ENCODE assay signal across 16 cellular contexts in the genomic region with DNA sequence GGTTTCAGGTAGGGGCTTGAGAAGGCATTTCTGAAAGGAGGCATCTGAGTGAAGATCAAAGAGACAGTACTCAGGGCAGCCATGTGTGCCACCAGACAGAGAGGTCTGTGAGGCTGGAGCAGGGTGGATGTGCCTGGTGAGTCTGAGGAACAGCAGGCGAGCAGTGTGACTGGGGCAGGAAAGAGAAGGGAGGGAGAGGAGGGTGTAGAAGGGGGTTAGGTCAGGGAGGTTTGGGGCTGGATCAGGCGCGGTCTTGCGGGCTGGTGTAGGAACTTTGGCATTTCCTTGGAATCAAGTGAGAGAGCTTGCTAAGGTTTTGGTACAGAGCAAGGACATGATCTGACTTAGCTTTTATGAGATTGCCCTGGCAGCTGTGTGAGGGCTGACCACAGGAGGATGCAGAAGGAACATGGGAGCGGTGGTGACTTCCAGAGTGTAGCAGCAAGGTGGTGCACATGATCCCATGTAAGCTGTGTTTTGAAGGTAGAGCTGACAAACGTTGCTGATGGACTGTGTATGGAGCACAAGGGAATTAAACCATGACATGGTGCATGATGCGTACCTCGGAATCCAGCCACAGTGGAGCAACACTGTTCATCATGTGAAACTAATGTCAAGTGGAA. TPM values are rescaled to one million over a fixed set of nuclear protein-coding genes. Genes with fewer than 3 reads are reported as not detected.
DNase-seq lines count a peak whose midpoint lies in the region; ATAC-seq, FAIRE-seq and TF ChIP-seq lines count a peak whose summit lies in the region.
"Had no signal": no experiment of that assay in that cellular context is flagged by ENCODE, and none has a peak within 500 bp of the region (broad histone marks: within the 10 kb centered on the region; RNA-seq: fewer than 3 reads in every experiment).

No MANE protein-coding gene starts in this region.

- DNase-seq in CD14-positive monocyte (ENCODE audit: low spot score) (no peak), IMR-90 (no peak), H1 (ENCODE audit: low read depth in 1 of 2, low spot score in 2 of 2) (no peak), trophoblast cell (no peak), DMS153 (lab: John Stamatoyannopoulos, UW) (no peak), sciatic nerve (ENCODE audit: low spot score) (no peak)
- DNase-seq: GOT3; HFFc6; NCI-H1930; NCI-H510A treated with DMSO at 0.1 percent for 48 hours; NK-92 treated with Interleukin-12 subunit alpha and Interleukin-12 subunit beta, amount 100 ng/mL, for 24 hours; OCI-M1 had no signal

- in situ Hi-C loops in IMR-90 (cut with MboI; ENCODE audit: low sequenced_read_pairs) = loop anchor here (25.0 kb wide), 1 partner anchor 215 kb away; no protein-coding TSS in a partner anchor

- H4K91ac ChIP-seq in IMR-90 (ENCODE audit: insufficient read depth, low read depth, low read length) (no peak overlapping the region), H1 (replicated peaks; ENCODE audit: insufficient read length, low read length) (no peak overlapping the region), trophoblast cell (ENCODE audit: low read depth, low read length) (no peak overlapping the region)

- no peak for TF ChIP-seq EP300 in H1 (IDR thresholded peaks at IDR 0.05; ENCODE audit: borderline replicate concordance in 1 of 2, low read depth in 2 of 2, low read length in 2 of 2)

- H3K23ac ChIP-seq in IMR-90 (ENCODE audit: low read depth, low read length) (no peak overlapping the region), H1 (ENCODE audit: insufficient read length) (no peak overlapping the region), trophoblast cell (ENCODE audit: low read length) (peak overlapping the region; percentile 7)

- H2AK5ac ChIP-seq in IMR-90 (ENCODE audit: low read depth, low read length) (0 out of 2 replicates have a peak overlapping the region, but pooled peaks have one; percentile 22), H1 (ENCODE audit: low read depth, low read length) (peak overlapping the region; percentile 42; the same call in 1 of the 2 replicates), trophoblast cell (ENCODE audit: low read length) (no peak overlapping the region)

- peaks cover 0 to 3% (median 0%) of the 10 kb centered on the region in 3 donors for H3K27me3 Mint-ChIP-seq in CD14-positive monocyte (ENCODE audit: low read depth in 3 of 3)

- ATAC-seq in IMR-90 (ENCODE audit: low read depth) (no peak), GM21825 (IDR thresholded peaks at IDR 0.05; ENCODE audit: unreplicated experiment) (no peak), sciatic nerve (no peak)

- peak overlapping the region; percentile 26 to 90 (median 62) for H3K27ac Mint-ChIP-seq in CD14-positive monocyte
- H3K27ac Mint-ChIP-seq: HFFc6 had no signal

- H3K27me3 ChIP-seq in IMR-90 (ENCODE audit: control insufficient read depth, insufficient read depth, low read length) = no peaks in the 10 kb centered on the region
- H3K27me3 ChIP-seq in H1 (replicated peaks in 1 of 4; ENCODE audit: control insufficient read depth in 3 of 4, extremely low read depth in 1 of 4, insufficient read depth in 3 of 4, low read length in 3 of 4) = no peaks in the 10 kb centered on the region
- H3K27me3 ChIP-seq in trophoblast cell (ENCODE audit: insufficient read depth, low read length) = no peaks in the 10 kb centered on the region
- H3K27me3 ChIP-seq: SJSA1 had no signal

- H3K36me3 ChIP-seq in IMR-90 (ENCODE audit: control insufficient read depth, insufficient read depth, low read length) = peaks cover 5% of the 10 kb centered on the region
- no peaks in the 10 kb centered on the region for H3K36me3 ChIP-seq in H1 (ENCODE audit: control insufficient read depth in 2 of 4, insufficient read depth in 4 of 4, low read length in 3 of 4)
- peaks cover 23 to 49% of the 10 kb centered on the region in 2 experiments for H3K36me3 ChIP-seq in trophoblast cell (ENCODE audit: control insufficient read depth in 1 of 2, insufficient read depth in 2 of 2, low read length in 2 of 2)

- H3K4me1 Mint-ChIP-seq in CD14-positive monocyte = peaks cover 26% of the 10 kb centered on the region

- intact Hi-C loops in CD14-positive monocyte (cut with micrococcal nuclease) (no loop called here), IMR-90 (cut with micrococcal nuclease) (no loop called here), sciatic nerve (cut with DNase I) (no loop called here)

- dilution Hi-C loops in IMR-90 (cut with HindIII; ENCODE audit: low sequenced_read_pairs, unreplicated experiment) = no loop called here

- no peak for FAIRE-seq in H1 (lab: Jason Lieb, UNC)

- no peak overlapping the region for H3K4ac ChIP-seq in IMR-90 (ENCODE audit: low read depth, low read length)
- H3K4ac ChIP-seq in H1 (replicated peaks; ENCODE audit: insufficient read length, low read depth, low read length) = no peak overlapping the region
- H3K4ac ChIP-seq in trophoblast cell (ENCODE audit: low read depth, low read length) = peak overlapping the region; percentile 76

- H2AFZ ChIP-seq in IMR-90 (replicated peaks; ENCODE audit: low read length, poor library complexity) (no peak overlapping the region), H1 (ENCODE audit: low read length) (no peak overlapping the region), trophoblast cell (ENCODE audit: insufficient read depth, low read length, poor library complexity) (no peak overlapping the region)

- H3K9me3 Mint-ChIP-seq in CD14-positive monocyte = peaks cover 0 to 4% (median 3%) of the 10 kb centered on the region in 7 donors
- H3K9me3 Mint-ChIP-seq: HFFc6 had no signal

- CTCF ChIA-PET in IMR-90 (lab: Yijun Ruan, JAX) = interaction anchor here (0.7 to 0.9 kb wide), 2 partner anchors 29 to 819 kb away, joined by 4 read pairs; no protein-coding TSS in a partner anchor
- CTCF ChIA-PET in H1 (lab: Charles Lee; ENCODE audit: partially characterized antibody) = interaction anchor here (0.6 to 2.8 kb wide), 20 partner anchors 10 to 727 kb away, joined by 3 to 14 read pairs (median 4); a partner anchor contains a TSS

- no peak overlapping the region for H3K4me3 ChIP-seq in IMR-90 (ENCODE audit: insufficient read depth, low read depth, low read length)
- no peak overlapping the region for H3K4me3 ChIP-seq in H1 (ENCODE audit: extremely low read depth in 1 of 4, insufficient read depth in 2 of 4, low read depth in 3 of 4, low read length in 4 of 4)
- peak overlapping the region; percentile 26 for H3K4me3 ChIP-seq in trophoblast cell (ENCODE audit: low read depth, low read length)
- H3K4me3 ChIP-seq: SJSA1 had no signal

- peaks cover 66 to 81% of the 10 kb centered on the region in 2 donors for H3K36me3 Mint-ChIP-seq in CD14-positive monocyte

- POLR2A ChIA-PET in IMR-90 (lab: Charles Lee; ENCODE audit: unreplicated experiment) (no interaction called here), H1 (lab: Charles Lee; ENCODE audit: partially characterized antibody) (interaction anchor here (1.2 kb wide), 1 partner anchor 147 kb away, joined by 3 read pairs; no protein-coding TSS in a partner anchor)

- no peak for TF ChIP-seq POLR2A in IMR-90 (IDR thresholded peaks at IDR 0.05; ENCODE audit: low read depth, low read length)
- TF ChIP-seq POLR2A in H1 (IDR thresholded peaks at IDR 0.05; ENCODE audit: control extremely low read depth in 1 of 2, low read depth in 2 of 2, low read length in 2 of 2) = no peak

- no peak overlapping the region for H3K4me3 Mint-ChIP-seq in CD14-positive monocyte
- H3K4me3 Mint-ChIP-seq: HFFc6 had no signal

- H4K5ac ChIP-seq in IMR-90 (ENCODE audit: low read depth, low read length) (no peak overlapping the region), H1 (ENCODE audit: insufficient read length, low read depth, low read length) (no peak overlapping the region)

- TF ChIP-seq RAD21 in IMR-90 (IDR thresholded peaks at IDR 0.05; ENCODE audit: low read length) (no peak), H1 (IDR thresholded peaks at IDR 0.05 in 1 of 2, conservative IDR thresholded peaks at IDR 0.05 in 1 of 2; ENCODE audit: low read depth in 2 of 2, low read length in 2 of 2) (no peak)

- no peak overlapping the region for H2BK12ac ChIP-seq in H1 (ENCODE audit: low read depth, low read length)
- H2BK12ac ChIP-seq in trophoblast cell (ENCODE audit: low read length) = no peak overlapping the region

- H3K9me3 ChIP-seq in IMR-90 (ENCODE audit: control insufficient read depth, insufficient read depth, low read length) = peaks cover 3% of the 10 kb centered on the region; the same call in 1 of the 2 replicates
- no peaks in the 10 kb centered on the region for H3K9me3 ChIP-seq in H1 (ENCODE audit: insufficient read depth in 2 of 2, low read depth in 1 of 2, low read length in 1 of 2)
- no peaks in the 10 kb centered on the region for H3K9me3 ChIP-seq in trophoblast cell (ENCODE audit: insufficient read depth, low read depth, low read length)
- H3K9me3 ChIP-seq: Caco-2, SJSA1 had no signal

- H2BK20ac ChIP-seq in IMR-90 (ENCODE audit: low read depth, low read length) (no peak overlapping the region), H1 (ENCODE audit: low read length) (no peak overlapping the region)

- H3K23me2 ChIP-seq in H1 (ENCODE audit: low read depth, low read length) = no peaks in the 10 kb centered on the region

- H4K12ac ChIP-seq in trophoblast cell (ENCODE audit: low read depth, low read length) = no peak overlapping the region

- H3K4me2 ChIP-seq in IMR-90 (ENCODE audit: low read depth, low read length) (no peak overlapping the region), H1 (ENCODE audit: insufficient read depth in 1 of 2, low read depth in 2 of 2, low read length in 2 of 2) (no peak overlapping the region), trophoblast cell (ENCODE audit: low read length) (no peak overlapping the region)

- no peak overlapping the region for H3K9ac ChIP-seq in IMR-90 (ENCODE audit: low read depth, low read length)
- H3K9ac ChIP-seq in H1 (replicated peaks in 1 of 4; ENCODE audit: extremely low read depth in 1 of 4, low read depth in 3 of 4, low read length in 3 of 4) = no peak overlapping the region
- H3K9ac ChIP-seq in trophoblast cell (ENCODE audit: low read length) = no peak overlapping the region

- H2BK15ac ChIP-seq in IMR-90 (ENCODE audit: low read depth, low read length) = no peak overlapping the region
- peak overlapping the region; percentile 61; the same call in 1 of the 2 replicates for H2BK15ac ChIP-seq in H1 (ENCODE audit: low read length)

- H4K20me1 ChIP-seq in IMR-90 (ENCODE audit: insufficient read depth, low read length) = peaks cover 27% of the 10 kb centered on the region
- peaks cover 0 to 2% of the 10 kb centered on the region in 2 experiments for H4K20me1 ChIP-seq in H1 (replicated peaks in 1 of 2; ENCODE audit: control insufficient read depth in 1 of 2, insufficient read depth in 2 of 2, low read length in 2 of 2)

- H2BK120ac ChIP-seq in IMR-90 (ENCODE audit: low read depth, low read length) (no peak overlapping the region), H1 (replicated peaks; ENCODE audit: low read depth, low read length) (no peak overlapping the region), trophoblast cell (ENCODE audit: insufficient read depth, low read length, poor library complexity) (no peak overlapping the region)

- no peak for TF ChIP-seq CTCF in CD14-positive monocyte (IDR thresholded peaks at IDR 0.05)
- TF ChIP-seq CTCF in IMR-90 (conservative IDR thresholded peaks at IDR 0.05; ENCODE audit: low read depth, low read length) = no peak
- TF ChIP-seq CTCF in H1 (IDR thresholded peaks at IDR 0.05; ENCODE audit: control extremely low read depth in 1 of 3, insufficient read depth in 1 of 3, low read depth in 1 of 3, low read length in 3 of 3) = no peak

- WGBS in IMR-90 (ENCODE audit: extremely low coverage in 2 of 2, insufficient read length in 1 of 2), 2 experiments = 86% methylated on average over 5 of the region's 8 CpGs; no CpG with 5 or more reads in 1 of the 2 experiments
- 76% methylated on average over 8 of the region's 8 CpGs; no CpG with 5 or more reads in 1 of the 2 experiments for WGBS in H1 (ENCODE audit: extremely low coverage in 1 of 2, insufficient coverage in 1 of 2, insufficient read length in 1 of 2, insufficient replicate concordance in 2 of 2, low coverage in 1 of 2, low lambda C conversion rate in 2 of 2, missing lambda C conversion rate in 1 of 2), 2 experiments
- no CpG with 5 or more reads among the region's 8 CpGs for WGBS in trophoblast cell (ENCODE audit: extremely low coverage, insufficient coverage, insufficient read length)

- peaks cover 11% of the 10 kb centered on the region for H3K9me1 ChIP-seq in IMR-90 (ENCODE audit: insufficient read depth, low read length)

- H2AK9ac ChIP-seq in IMR-90 (replicated peaks; ENCODE audit: low read depth, low read length, poor library complexity) = no peak overlapping the region

- H3K27ac ChIP-seq in IMR-90 (ENCODE audit: insufficient read depth, low read length) = no peak overlapping the region
- H3K27ac ChIP-seq in H1 (ENCODE audit: low read depth, low read length) = no peak overlapping the region
- no peak overlapping the region for H3K27ac ChIP-seq in trophoblast cell (ENCODE audit: low read depth, low read length)
- H3K27ac ChIP-seq: HL-60, SJSA1 had no signal

- no peak overlapping the region for H2BK5ac ChIP-seq in IMR-90 (ENCODE audit: low read depth, low read length, poor library complexity, severe bottlenecking)
- peak overlapping the region; percentile 14; the same call in 1 of the 2 replicates for H2BK5ac ChIP-seq in H1 (ENCODE audit: low read depth, low read length)
- H2BK5ac ChIP-seq in trophoblast cell (ENCODE audit: low read depth, low read length, poor library complexity) = no peak overlapping the region

- no peak overlapping the region; the same call in 1 of the 2 replicates for H3K14ac ChIP-seq in IMR-90 (replicated peaks; ENCODE audit: low read depth, low read length)
- H3K14ac ChIP-seq in H1 (ENCODE audit: insufficient read length) = no peak overlapping the region
- H3K14ac ChIP-seq in trophoblast cell (ENCODE audit: low read length) = no peak overlapping the region

- H3K79me1 ChIP-seq in IMR-90 (ENCODE audit: low read depth in 1 of 2, low read length in 2 of 2) (peaks cover 19 to 63% of the 10 kb centered on the region in 2 experiments), H1 (ENCODE audit: low read depth, low read length) (peaks cover 3% of the 10 kb centered on the region), trophoblast cell (ENCODE audit: low read length) (no peaks in the 10 kb centered on the region)

- no TSS peak for BruUV-seq in IMR-90 (replicated peaks; lab: Mats Ljungman, UMichigan)

- H3K4me1 ChIP-seq in IMR-90 (ENCODE audit: control insufficient read depth, insufficient read depth, low read length) (peaks cover 6% of the 10 kb centered on the region), H1 (replicated peaks in 1 of 4; ENCODE audit: control insufficient read depth in 3 of 4, insufficient read depth in 4 of 4, low read length in 3 of 4) (peaks cover 0 to 4% (median 2%) of the 10 kb centered on the region in 4 experiments; a peak in 3 of 7 replicates), trophoblast cell (ENCODE audit: control insufficient read depth in 1 of 2, insufficient read depth in 2 of 2, low read length in 2 of 2) (peaks cover 8 to 10% of the 10 kb centered on the region in 2 experiments)
- H3K4me1 ChIP-seq: Caco-2 had no signal

- H3K79me2 ChIP-seq in H1 (ENCODE audit: control insufficient read depth in 1 of 2, insufficient read depth in 2 of 2, low read length in 2 of 2) = peaks cover 0 to 6% of the 10 kb centered on the region in 2 experiments; a peak in 1 of 4 replicates
- peaks cover 27% of the 10 kb centered on the region for H3K79me2 ChIP-seq in trophoblast cell (ENCODE audit: control insufficient read depth, insufficient read depth, low read length, poor library complexity)

- H4K8ac ChIP-seq in IMR-90 (ENCODE audit: low read depth in 2 of 2, low read length in 2 of 2) (no peak overlapping the region), H1 (ENCODE audit: extremely low read depth, insufficient read depth, low read length) (no peak overlapping the region), trophoblast cell (ENCODE audit: low read depth, low read length) (no peak overlapping the region)

- H3K56ac ChIP-seq in IMR-90 (ENCODE audit: extremely low read depth, insufficient read depth, low read length) (no peak overlapping the region), H1 (replicated peaks; ENCODE audit: insufficient read length, low read depth, low read length) (no peak overlapping the region)

- H3K18ac ChIP-seq in IMR-90 (ENCODE audit: low read depth, low read length) = no peak overlapping the region
- H3K18ac ChIP-seq in H1 (ENCODE audit: extremely low read depth, low read length) = no peak overlapping the region
- no peak overlapping the region for H3K18ac ChIP-seq in trophoblast cell (ENCODE audit: low read length)

RNA-seq across cellular contexts. Expression of a gene that starts 13.9 kb away (rescaled TPM):
- polyA plus RNA-seq in CD14-positive monocyte (100 to 1,000 TPM; 348 to 367 TPM), IMR-90 (2012; rRNA removed) (12.3 and 13.8 TPM in 2 replicates), H1 (2011; rRNA removed) (15.2 TPM in 2 replicates)
- total RNA-seq in IMR-90 (2012; rRNA removed) (26.9 and 28.9 TPM in 2 replicates), sciatic nerve (53.4 TPM)
- 5.7 and 7.0 TPM in 2 replicates for polyA plus RNA-seq in IMR-90 (2012; cell fraction: cytosol; rRNA removed)
- polyA plus RNA-seq in IMR-90 (2012; cell fraction: nucleus; rRNA removed; ENCODE audit: low replicate concordance) = 13.4 and 18.7 TPM in 2 replicates
- total RNA-seq in H1 (2021; fragmentation: NEBNext Ultra II Directional; extraction: Animal tissue kit (Norgen Biotek cat#: 25700)) = 39.3 and 40.9 TPM in 2 replicates
- 16.7 TPM for polyA plus RNA-seq in H1 (2011; cell fraction: cytosol; rRNA removed)
- 27.4 TPM for polyA plus RNA-seq in H1 (2011; cell fraction: nucleus; rRNA removed)
- 17.8 to 28.0 TPM (median 22.6 TPM) in 4 replicates for polyA plus RNA-seq in H1 (2012, experiment 1 of 2)
- polyA plus RNA-seq in H1 (2012, experiment 2 of 2) = 6.0 TPM
- 65.4 TPM for polyA plus RNA-seq in H1 (2013, experiment 1 of 2)
- polyA plus RNA-seq in H1 (2013, experiment 2 of 2) = 69.7 TPM
- 54.0 and 57.9 TPM in 2 replicates for polyA minus RNA-seq in H1 (2011; rRNA and poly(A)+ RNA removed)
- polyA minus RNA-seq in H1 (2011; cell fraction: cytosol; rRNA and poly(A)+ RNA removed) = 14.6 TPM
- polyA minus RNA-seq in H1 (2011; cell fraction: nucleus; rRNA and poly(A)+ RNA removed) = 33.4 TPM
- polyA plus RNA-seq in trophoblast cell (2013) = 287 and 288 TPM in 2 replicates
